ENCODE assay signal across 8 cellular contexts in the genomic region with DNA sequence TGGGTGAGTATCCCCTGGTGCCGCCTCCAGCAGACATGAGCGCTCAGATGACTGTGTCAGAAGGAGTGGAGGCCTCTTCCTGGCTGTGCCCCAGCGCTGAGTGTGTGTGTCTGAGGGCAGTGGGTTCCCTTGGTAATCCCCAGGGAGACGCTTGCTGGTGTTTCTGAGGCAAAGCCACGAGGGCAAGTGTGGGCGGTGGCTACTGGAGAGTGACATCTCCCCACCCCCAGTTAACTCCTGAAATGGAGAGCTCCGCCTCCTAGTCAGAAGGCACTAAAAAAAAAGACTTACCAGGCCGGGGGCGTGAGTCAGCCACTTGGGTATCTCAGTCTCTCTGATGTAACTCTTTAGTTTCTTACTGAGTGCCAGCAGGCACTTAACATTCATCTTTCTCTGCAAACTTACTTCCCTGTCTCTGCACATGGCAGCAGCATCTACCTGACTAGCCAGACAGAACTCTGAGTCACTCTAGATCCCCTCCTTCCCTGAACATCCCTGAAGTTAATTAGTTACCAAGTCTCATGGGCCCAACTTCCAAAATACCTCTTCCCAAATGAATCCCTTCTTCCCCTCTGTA. TPM values are rescaled to one million over a fixed set of nuclear protein-coding genes. Genes with fewer than 3 reads are reported as not detected.
DNase-seq lines count a peak whose midpoint lies in the region; ATAC-seq and TF ChIP-seq lines count a peak whose summit lies in the region.

No MANE protein-coding gene starts in this region.

- peak overlapping the region; percentile 58 for H3K4me3 Mint-ChIP-seq in activated T-cell treated with anti-CD3 and anti-CD28 coated beads, Interleukin-2, amount 50 U/mL, for 4 hours

- POLR2A ChIA-PET in AG04450 (lab: Yijun Ruan, JAX) (interaction anchor here (0.6 to 1.0 kb wide), 3 partner anchors 14 to 29 kb away, joined by 3 to 4 read pairs (median 3); no protein-coding TSS in a partner anchor), OCI-LY7 (lab: Charles Lee) (interaction anchor here (0.6 to 1.2 kb wide), 2 partner anchors 37 to 47 kb away, joined by 3 to 4 read pairs; no protein-coding TSS in a partner anchor)

- no peak overlapping the region for H3K4me3 ChIP-seq in AG04450 (ENCODE audit: low read depth, low read length)
- no peak overlapping the region for H3K4me3 ChIP-seq in OCI-LY7 (ENCODE audit: low read depth, low read length, poor library complexity, severe bottlenecking)
- H3K4me3 ChIP-seq in fibroblast of the aortic adventitia (ENCODE audit: low read depth, low read length), result no peak overlapping the region

- CTCF ChIA-PET in AG04450 (lab: Charles Lee), result no interaction called here
- CTCF ChIA-PET in OCI-LY7 (lab: Charles Lee; ENCODE audit: unreplicated experiment), result no interaction called here

- peak overlapping the region; percentile 38; the same call in 1 of the 2 replicates for H3K4me2 ChIP-seq in OCI-LY7 (ENCODE audit: low read length)

- H3K36me3 ChIP-seq in OCI-LY7 (ENCODE audit: insufficient read depth, low read length), result peaks cover 95% of the 10 kb centered on the region

- no peaks in the 10 kb centered on the region for H3K27me3 ChIP-seq in AG04450 (ENCODE audit: control insufficient read depth, insufficient read depth, low read length)

- no peaks in the 10 kb centered on the region for H3K9me2 ChIP-seq in OCI-LY7 (ENCODE audit: insufficient read depth, low read length)

- H3K36me3 Mint-ChIP-seq in activated T-cell treated with anti-CD3 and anti-CD28 coated beads, Interleukin-2, amount 50 U/mL, for 4 hours (ENCODE audit: insufficient read depth), result peaks cover 44% of the 10 kb centered on the region

- no peaks in the 10 kb centered on the region for H3K79me2 ChIP-seq in OCI-LY7 (ENCODE audit: insufficient read depth, low read depth, low read length)

- peak; percentile 94 for DNase-seq in AG04450 (ENCODE audit: low read depth, low spot score)
- peak; percentile 83 for DNase-seq in OCI-LY7 (ENCODE audit: low spot score)
- peak; percentile 70 for DNase-seq in activated T-cell treated with anti-CD3 and anti-CD28 coated beads, Interleukin-2, amount 50 U/mL, for 4 hours
- DNase-seq in fibroblast of the aortic adventitia (ENCODE audit: low read depth), result peak; percentile 94
- DNase-seq in pons (ENCODE audit: low spot score), result peak; percentile 29
- DNase-seq in ureter (ENCODE audit: low spot score), result peak; percentile 75

- peak overlapping the region; percentile 59 for H3K27ac ChIP-seq in AG04450 (ENCODE audit: low read depth, low read length)
- H3K27ac ChIP-seq in OCI-LY7 (ENCODE audit: low read depth, low read length, poor library complexity, severe bottlenecking), result peak overlapping the region; percentile 60

- H3K9me3 ChIP-seq in AG04450 (ENCODE audit: control insufficient read depth, insufficient read depth, low read length), result no peaks in the 10 kb centered on the region
- H3K9me3 ChIP-seq in OCI-LY7 (ENCODE audit: low read length), result no peaks in the 10 kb centered on the region

- no peaks in the 10 kb centered on the region for H3K27me3 Mint-ChIP-seq in activated T-cell treated with anti-CD3 and anti-CD28 coated beads, Interleukin-2, amount 50 U/mL, for 4 hours (ENCODE audit: low read depth)

- H4K20me1 ChIP-seq in OCI-LY7 (ENCODE audit: insufficient read depth, low read length), result no peaks in the 10 kb centered on the region

- no TSS peak for BruUV-seq in OCI-LY7 (replicated peaks; lab: Mats Ljungman, UMichigan)

- intact Hi-C loops in OCI-LY7 (cut with micrococcal nuclease; ENCODE audit: unreplicated experiment), result no loop called here

- H3K4me1 ChIP-seq in OCI-LY7 (ENCODE audit: insufficient read depth, low read length, poor library complexity, severe bottlenecking), result peaks cover 25% of the 10 kb centered on the region

- H2AFZ ChIP-seq in OCI-LY7 (ENCODE audit: low read length), result no peak overlapping the region

- no peak for TF ChIP-seq CTCF in AG04450 (IDR thresholded peaks at IDR 0.05; ENCODE audit: low read depth, low read length)
- no peak for TF ChIP-seq CTCF in OCI-LY7 (conservative IDR thresholded peaks at IDR 0.05; ENCODE audit: low read length)
- TF ChIP-seq CTCF in fibroblast of the aortic adventitia (IDR thresholded peaks at IDR 0.05; ENCODE audit: insufficient read depth, low read length), result no peak

- peak; percentile 93 for ATAC-seq in GM18909 (IDR thresholded peaks at IDR 0.05; ENCODE audit: poor library complexity, unreplicated experiment)
- ATAC-seq in HG03095 (IDR thresholded peaks at IDR 0.05; ENCODE audit: unreplicated experiment), result peak; percentile 86
- peak; percentile 88 to 90 for ATAC-seq in activated T-cell treated with anti-CD3 and anti-CD28 coated beads, Interleukin-2, amount 50 U/mL, for 4 hours

- peaks cover 53% of the 10 kb centered on the region for H3K4me1 Mint-ChIP-seq in activated T-cell treated with anti-CD3 and anti-CD28 coated beads, Interleukin-2, amount 50 U/mL, for 4 hours (ENCODE audit: low read depth)

- no peaks in the 10 kb centered on the region for H3K9me3 Mint-ChIP-seq in activated T-cell treated with anti-CD3 and anti-CD28 coated beads, Interleukin-2, amount 50 U/mL, for 4 hours

RNA-seq across cellular contexts. Expression of gene ORM2, which starts 19.3 kb away (rescaled TPM):
- polyA plus RNA-seq in AG04450 (2011; rRNA removed), result not detected in 2 replicates
- polyA minus RNA-seq in AG04450 (2011; rRNA and poly(A)+ RNA removed), result not detected in 2 replicates
- not detected in 2 replicates for total RNA-seq in OCI-LY7 (2014; rRNA removed; shearing (Covaris generic))
- total RNA-seq in OCI-LY7 (2022) (not detected in 2 replicates), fibroblast of the aortic adventitia (ENCODE audit: low replicate concordance) (not detected in 2 replicates), ureter (not detected)
- total RNA-seq in activated T-cell treated with anti-CD3 and anti-CD28 coated beads, Interleukin-2, amount 50 U/mL, for 4 hours, result 1 to 10 TPM in 1 of 3 donors, under 1 TPM in 1, not detected in 1; 0.84 to 1.0 TPM

RNA-seq across cellular contexts. Expression of gene ORM1, which starts 26.1 kb away (rescaled TPM):
- polyA plus RNA-seq in AG04450 (2011; rRNA removed), result 0.17 TPM in 1 of 2 replicates, not detected in the other
- not detected in 2 replicates for polyA minus RNA-seq in AG04450 (2011; rRNA and poly(A)+ RNA removed)
- total RNA-seq in OCI-LY7 (2014; rRNA removed; shearing (Covaris generic)), result not detected in 2 replicates
- total RNA-seq in OCI-LY7 (2022) (not detected in 2 replicates), fibroblast of the aortic adventitia (ENCODE audit: low replicate concordance) (not detected in 2 replicates), ureter (3.3 TPM)
- total RNA-seq in activated T-cell treated with anti-CD3 and anti-CD28 coated beads, Interleukin-2, amount 50 U/mL, for 4 hours, result 1 to 10 TPM; 2.4 to 4.5 (median 3.5) TPM

RNA-seq across cellular contexts. Expression of gene AKNA, which starts 38.8 kb away (rescaled TPM):
- 7.0 and 7.5 TPM in 2 replicates for polyA plus RNA-seq in AG04450 (2011; rRNA removed)
- 12.6 and 12.7 TPM in 2 replicates for polyA minus RNA-seq in AG04450 (2011; rRNA and poly(A)+ RNA removed)
- 53.8 and 61.4 TPM in 2 replicates for total RNA-seq in OCI-LY7 (2014; rRNA removed; shearing (Covaris generic))
- 187 and 203 TPM in 2 replicates for total RNA-seq in OCI-LY7 (2022)
- 10 to 100 TPM; 77.2 to 81.7 (median 80.6) TPM for total RNA-seq in activated T-cell treated with anti-CD3 and anti-CD28 coated beads, Interleukin-2, amount 50 U/mL, for 4 hours
- 9.9 and 22.3 TPM in 2 replicates for total RNA-seq in fibroblast of the aortic adventitia (ENCODE audit: low replicate concordance)
- 68.1 TPM for total RNA-seq in ureter

Comparison
In these comparisons a context has a peak if more than half of its experiments do, and no peak if none do; other contexts are left out.
1. DNase-seq: peak in every context shown above with its lines; median percentile 94 in AG04450; 94 in fibroblast of the aortic adventitia; 83 in OCI-LY7; 75 in ureter; 70 in activated T-cell treated with anti-CD3 and anti-CD28 coated beads, Interleukin-2, amount 50 U/mL, for 4 hours; 29 in pons.